ENCODE assay signal across 10 cellular contexts in the genomic region with DNA sequence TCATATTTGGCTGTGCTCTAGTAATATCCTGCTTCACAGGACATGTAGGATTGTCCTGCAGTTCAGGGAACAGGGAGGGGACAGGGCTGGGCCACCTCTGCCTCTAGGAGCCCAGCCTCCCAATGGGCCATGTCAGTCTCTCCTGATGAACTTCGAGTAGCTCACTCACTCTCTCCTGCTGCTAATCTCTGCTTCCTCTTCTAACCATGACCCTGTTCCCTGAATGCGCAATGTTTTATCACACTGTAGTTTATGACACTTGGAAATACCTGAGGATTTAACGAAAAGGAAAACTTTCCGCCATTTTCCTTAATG. TPM values are rescaled to one million over a fixed set of nuclear protein-coding genes. Genes with fewer than 3 reads are reported as not detected.
A peak's percentile ranks its signal among the peaks of the same experiment; 100 is the strongest.
DNase-seq lines count a peak whose midpoint lies in the region; ATAC-seq lines count a peak whose summit lies in the region.
"Had no signal": no experiment of that assay in that cellular context is flagged by ENCODE, and none has a peak within 500 bp of the region (broad histone marks: within the 10 kb centered on the region; RNA-seq: fewer than 3 reads in every experiment).

No MANE protein-coding gene starts in this region.

- H3K27me3 ChIP-seq in adipocyte (replicated peaks; ENCODE audit: control insufficient read depth, insufficient read depth, low read length) (no peaks in the 10 kb centered on the region), right cardiac atrium (ENCODE audit: control insufficient read depth, insufficient read depth) (no peaks in the 10 kb centered on the region), skeletal muscle satellite cell (ENCODE audit: control insufficient read depth, insufficient read depth, low read length) (no peaks in the 10 kb centered on the region)

- H3K36me3 ChIP-seq in adipocyte (ENCODE audit: control insufficient read depth, insufficient read depth, low read length, severe bottlenecking) (peaks cover 23% of the 10 kb centered on the region), skeletal muscle satellite cell (ENCODE audit: insufficient read depth, low read length) (peaks cover 13% of the 10 kb centered on the region)

- 74% methylated on average over 4 of the region's 4 CpGs for WGBS in right cardiac atrium

- DNase-seq in LoVo (ENCODE audit: low spot score) = peak; percentile 3
- no peak for DNase-seq in adipocyte (ENCODE audit: low read depth)
- DNase-seq in right cardiac atrium = no peak
- no peak for DNase-seq in GDM1 (lab: John Stamatoyannopoulos, UW)
- DNase-seq in RKO (ENCODE audit: low spot score) = no peak
- DNase-seq: NCI-H2029 treated with DMSO at 0.1 percent for 48 hours had no signal

- H3K27ac ChIP-seq in right cardiac atrium (ENCODE audit: low read length) = no peak overlapping the region
- H3K27ac ChIP-seq: KMS-11 had no signal

- H3K9ac ChIP-seq in adipocyte (ENCODE audit: low read length) (peak overlapping the region; percentile 45), skeletal muscle satellite cell (ENCODE audit: low read depth, low read length) (no peak overlapping the region)
- H3K9ac ChIP-seq: KMS-11 had no signal

- H3K4me3 ChIP-seq in adipocyte (ENCODE audit: low read length) (no peak overlapping the region), right cardiac atrium (ENCODE audit: low read length) (no peak overlapping the region), skeletal muscle satellite cell (ENCODE audit: low read length) (no peak overlapping the region)

- intact Hi-C loops in right cardiac atrium (cut with DNase I) = no loop called here

- ATAC-seq in right cardiac atrium (peak; percentile 29 to 58), GM18907 (IDR thresholded peaks at IDR 0.05; ENCODE audit: unreplicated experiment) (no peak)
- no peak for ATAC-seq in activated CD4-positive, CD25-positive, alpha-beta regulatory T cell treated with anti-CD3 and anti-CD28 coated beads, Interleukin-2, amount 50 U/mL, for 24 hours

- peaks cover 28% of the 10 kb centered on the region for H3K4me1 ChIP-seq in adipocyte (ENCODE audit: control insufficient read depth, insufficient read depth, low read length)
- H3K4me1 ChIP-seq in right cardiac atrium (ENCODE audit: control insufficient read depth, insufficient read depth, low read length) = no peaks in the 10 kb centered on the region
- peaks cover 27% of the 10 kb centered on the region for H3K4me1 ChIP-seq in skeletal muscle satellite cell (ENCODE audit: control insufficient read depth, insufficient read depth, low read length)

- H3K4me2 ChIP-seq in skeletal muscle satellite cell (ENCODE audit: low read length) = peak overlapping the region; percentile 54
- H3K4me2 ChIP-seq: KMS-11 had no signal

- H3K9me3 ChIP-seq in adipocyte (ENCODE audit: control insufficient read depth, low read length) (no peaks in the 10 kb centered on the region), right cardiac atrium (ENCODE audit: control insufficient read depth, low read length) (no peaks in the 10 kb centered on the region), skeletal muscle satellite cell (replicated peaks; ENCODE audit: low read length) (no peaks in the 10 kb centered on the region)

RNA-seq across cellular contexts. Expression of a gene that starts 9.2 kb away (rescaled TPM):
- 10 to 100 TPM; 20.6 to 30.2 (median 26.6) TPM for total RNA-seq in right cardiac atrium
- 11.2 TPM for polyA plus RNA-seq in right cardiac atrium
- total RNA-seq in skeletal muscle satellite cell (2012; rRNA removed) = 46.3 and 49.4 TPM in 2 replicates

Comparison
In these comparisons a context has a peak if more than half of its experiments do, and no peak if none do; other contexts are left out.
1. ATAC-seq: peak in right cardiac atrium (2 of 2); none in GM18907 (single experiment) and activated CD4-positive, CD25-positive, alpha-beta regulatory T cell treated with anti-CD3 and anti-CD28 coated beads, Interleukin-2, amount 50 U/mL, for 24 hours (0 of 2).